ENCODE assay signal across 8 cellular contexts in the genomic region with DNA sequence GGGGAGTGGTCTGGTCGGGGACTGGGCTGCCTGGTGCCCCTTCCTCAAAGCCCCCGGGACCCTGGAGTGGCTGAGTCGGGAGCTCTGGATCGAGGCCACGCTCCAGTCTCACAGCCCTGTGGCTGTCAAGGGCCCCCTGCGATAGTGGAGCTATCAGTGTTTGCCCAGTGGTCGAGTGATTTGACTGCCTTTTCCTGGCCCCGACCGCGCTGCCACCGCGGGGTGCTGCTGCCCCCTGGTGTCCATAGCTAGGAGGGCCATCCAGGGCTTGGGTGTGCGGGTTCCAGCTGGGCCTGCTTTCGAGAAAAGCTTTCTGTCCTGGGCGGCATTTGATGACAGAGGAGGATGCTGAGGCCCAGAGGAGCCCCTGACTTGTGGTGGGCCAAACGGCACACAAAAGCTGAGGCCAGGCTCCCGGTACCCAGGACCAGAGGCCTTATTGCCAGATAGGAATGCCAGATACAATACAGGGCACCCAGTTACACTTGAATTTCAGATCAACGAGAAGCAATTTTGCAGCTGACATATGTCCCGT. TPM values are rescaled to one million over a fixed set of nuclear protein-coding genes. Genes with fewer than 3 reads are reported as not detected.
DNase-seq lines count a peak whose midpoint lies in the region; ATAC-seq and TF ChIP-seq lines count a peak whose summit lies in the region.

No MANE protein-coding gene starts in this region.

- TF ChIP-seq CTCF in LNCaP clone FGC (IDR thresholded peaks at IDR 0.05; ENCODE audit: control insufficient read depth, extremely low read depth, insufficient read depth), result peak; percentile 96
- TF ChIP-seq CTCF in gastroesophageal sphincter (IDR thresholded peaks at IDR 0.05), result peak in 3 of 4 experiments; percentile 92 to 99 (median 94)
- peak; percentile 96 to 99 (median 98) for TF ChIP-seq CTCF in uterus (IDR thresholded peaks at IDR 0.05)

- no peak for TF ChIP-seq POLR2A in gastroesophageal sphincter (IDR thresholded peaks at IDR 0.05)
- no peak for TF ChIP-seq POLR2A in uterus (IDR thresholded peaks at IDR 0.05)

- H3K4me1 ChIP-seq in gastroesophageal sphincter, result peaks cover 0 to 31% (median 13%) of the 10 kb centered on the region in 3 donors
- no peaks in the 10 kb centered on the region for H3K4me1 ChIP-seq in uterus

- H3K36me3 ChIP-seq in gastroesophageal sphincter, result peaks cover 0 to 12% of the 10 kb centered on the region in 2 donors
- no peaks in the 10 kb centered on the region for H3K36me3 ChIP-seq in uterus

- H3K4me3 ChIP-seq in LNCaP clone FGC (ENCODE audit: low read depth, low read length) (no peak overlapping the region), gastroesophageal sphincter (no peak overlapping the region), uterus (no peak overlapping the region)

- H3K27ac ChIP-seq in gastroesophageal sphincter (no peak overlapping the region), uterus (no peak overlapping the region)

- intact Hi-C loops in uterus (cut with DNase I; ENCODE audit: low total_unique reads), result loop anchor here (5.0 kb wide), 1 partner anchor 293 kb away; no protein-coding TSS in a partner anchor

- peak; percentile 88 for DNase-seq in D341Med (ENCODE audit: low spot score)
- no peak for DNase-seq in LNCaP clone FGC (ENCODE audit: low read depth)
- DNase-seq in SHP77 treated with DMSO at 0.1 percent for 48 hours (lab: John Stamatoyannopoulos, UW), result peak; percentile 31
- peak; percentile 49 for DNase-seq in activated effector memory CD4-positive, alpha-beta T cell treated with Interleukin-2 at 50 U/mL for 16 hours
- DNase-seq in pons (ENCODE audit: low spot score), result peak; percentile 39
- peak; percentile 72 to 80 for DNase-seq in uterus

- WGBS in gastroesophageal sphincter (ENCODE audit: low coverage in 1 of 2), 2 donors, result 13% methylated on average over 3 of the region's 19 CpGs; no CpG with 5 or more reads in 1 of the 2 donors

- TF ChIP-seq EP300 in gastroesophageal sphincter (IDR thresholded peaks at IDR 0.05), result no peak

- ATAC-seq in GM21529 (IDR thresholded peaks at IDR 0.05; ENCODE audit: unreplicated experiment) (peak; percentile 75), gastroesophageal sphincter (peak; percentile 70)

- peaks cover 20% of the 10 kb centered on the region for H3K27me3 ChIP-seq in gastroesophageal sphincter
- H3K27me3 ChIP-seq in uterus, result no peaks in the 10 kb centered on the region

- H3K9me3 ChIP-seq in gastroesophageal sphincter (no peaks in the 10 kb centered on the region), uterus (no peaks in the 10 kb centered on the region)

RNA-seq across cellular contexts. Expression of a gene that starts 13.2 kb away (rescaled TPM):
- total RNA-seq in gastroesophageal sphincter, result 100 to 1,000 TPM; 105 to 199 (median 137) TPM
- 100 to 1,000 TPM in 1 of 4 donors, 10 to 100 TPM in 3; 39.5 to 140 (median 57.6) TPM for total RNA-seq in uterus
